In the genomic region with DNA sequence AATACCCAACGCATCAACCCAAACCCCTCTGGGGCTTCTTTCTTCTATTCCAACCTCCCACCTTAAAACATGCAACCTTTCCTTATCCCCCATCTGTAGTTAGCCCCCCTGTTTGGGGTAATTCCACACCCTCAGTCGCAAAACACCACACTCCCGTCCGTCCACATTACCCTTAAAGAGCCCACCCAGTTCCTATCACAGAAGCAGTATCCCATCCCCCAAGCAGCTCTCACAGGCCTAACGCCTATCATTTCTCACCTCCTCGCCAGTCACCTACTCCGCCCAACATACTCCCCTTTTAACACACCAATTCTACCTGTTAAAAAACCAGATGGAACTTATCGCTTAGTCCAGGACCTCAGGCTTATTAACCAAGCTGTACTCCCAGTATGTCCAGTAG, we compare ENCODE assay signal across 9 cellular contexts.
"Had no signal": no experiment of that assay in that cellular context is flagged by ENCODE, and none has a peak within 500 bp of the region (broad histone marks: within the 10 kb centered on the region; RNA-seq: fewer than 3 reads in every experiment).

No MANE protein-coding gene starts in this region.

- H2AFZ ChIP-seq: GM23248 had no signal

- DNase-seq: GM23248, GOT3, H7, HFFc6, IMR-90, KBM-7 had no signal

- ATAC-seq: HCT116 had no signal

- H3K9ac ChIP-seq: GM23248 had no signal

- H3K36me3 ChIP-seq: HAP-1 had no signal

- H3K4me3 ChIP-seq: GM23248, HAP-1 had no signal

- H3K4me1 ChIP-seq: HAP-1 had no signal

- H3K27ac ChIP-seq: GM23248 had no signal

- H3K27ac Mint-ChIP-seq: HFFc6 had no signal

- H3K4me3 Mint-ChIP-seq: HFFc6 had no signal

- FAIRE-seq: HTR-8/SVneo had no signal
